15 cellular contexts compared by ENCODE assay signal in genomic region chr1:86991549-86992186, GRCh38.
DNase-seq lines count a peak whose midpoint lies in the region; ATAC-seq and TF ChIP-seq lines count a peak whose summit lies in the region.
"Had no signal": no experiment of that assay in that cellular context is flagged by ENCODE, and none has a peak within 500 bp of the region (broad histone marks: within the 10 kb centered on the region; RNA-seq: fewer than 3 reads in every experiment).

No MANE protein-coding gene starts in this region.

- peak in 53 of 76 experiments; percentile 14 to 79 (median 44) for DNase-seq in HUDEP-2 (lab: John Stamatoyannopoulos, UW; ENCODE audit: unreplicated experiment in 76 of 76)
- peak; percentile 14 for DNase-seq in UCSD-AML1 (lab: John Stamatoyannopoulos, UW; ENCODE audit: unreplicated experiment)
- DNase-seq in erythroblast (lab: John Stamatoyannopoulos, UW): peak; percentile 68 to 82
- DNase-seq in NCI-H2171 (lab: John Stamatoyannopoulos, UW): no peak
- no peak for DNase-seq in NCI-H82 (lab: John Stamatoyannopoulos, UW)
- DNase-seq: CD4-positive, alpha-beta memory T cell; DMS79; NCI-H1105; NCI-H2227 treated with DMSO at 0.1 percent for 48 hours; NCI-H510A treated with DMSO at 0.1 percent for 48 hours; SJCRH30 had no signal

- TF ChIP-seq CTCF in C4-2B (conservative IDR thresholded peaks at IDR 0.05): no peak

- TF ChIP-seq POLR2A in erythroblast (IDR thresholded peaks at IDR 0.05; ENCODE audit: low read length): peak; percentile 23

- peak overlapping the region; percentile 89 for H3K27ac ChIP-seq in C4-2B
- H3K27ac ChIP-seq: A549, HL-60, SJCRH30 had no signal

- ATAC-seq in HG02623 (IDR thresholded peaks at IDR 0.05; ENCODE audit: unreplicated experiment): no peak
- ATAC-seq: A549 had no signal

Comparison
In these comparisons a context has a peak if more than half of its experiments do, and no peak if none do; other contexts are left out.
1. DNase-seq: peak in HUDEP-2 (53 of 76), UCSD-AML1 (single experiment) and erythroblast (2 of 2); none in NCI-H2171 (single experiment) and NCI-H82 (single experiment).